ENCODE assay signal across 17 cellular contexts in genomic region chr10:33735463-33735862, GRCh38.
A peak's percentile ranks its signal among the peaks of the same experiment; 100 is the strongest.
DNase-seq lines count a peak whose midpoint lies in the region; ATAC-seq and TF ChIP-seq lines count a peak whose summit lies in the region.
"Had no signal": no experiment of that assay in that cellular context is flagged by ENCODE, and none has a peak within 500 bp of the region (broad histone marks: within the 10 kb centered on the region; RNA-seq: fewer than 3 reads in every experiment).

No MANE protein-coding gene starts in this region.

- H3K9me3 ChIP-seq in Caco-2: no peaks in the 10 kb centered on the region

- H3K4me3 Mint-ChIP-seq in Caco-2 (ENCODE audit: unreplicated experiment) (no peak overlapping the region), immature natural killer cell (peak overlapping the region in 2 of 5 donors; percentile 8 to 22)
- H3K4me3 Mint-ChIP-seq: naive B cell; stimulated activated naive CD8-positive, alpha-beta T cell treated with anti-CD3 and anti-CD28 coated beads, Interleukin-15, amount 100 ng/mL, for 72 hours had no signal

- no peaks in the 10 kb centered on the region for H3K36me3 Mint-ChIP-seq in Caco-2 (ENCODE audit: insufficient read depth, unreplicated experiment)
- no peaks in the 10 kb centered on the region for H3K36me3 Mint-ChIP-seq in immature natural killer cell
- H3K36me3 Mint-ChIP-seq: naive B cell had no signal

- H3K36me3 ChIP-seq in Caco-2 (ENCODE audit: control insufficient read depth, insufficient read depth, low read length): no peaks in the 10 kb centered on the region
- H3K36me3 ChIP-seq: WERI-Rb-1 had no signal

- no peak for ATAC-seq in GM21447 (IDR thresholded peaks at IDR 0.05; ENCODE audit: unreplicated experiment)
- ATAC-seq: sciatic nerve; stimulated activated naive CD8-positive, alpha-beta T cell treated with anti-CD3 and anti-CD28 coated beads, Interleukin-15, amount 100 ng/mL, for 72 hours had no signal

- CTCF ChIA-PET in Caco-2 (lab: Charles Lee): no interaction called here

- no peaks in the 10 kb centered on the region for H3K27me3 Mint-ChIP-seq in Caco-2 (ENCODE audit: insufficient read depth, unreplicated experiment)
- peaks cover 0 to 3% (median 3%) of the 10 kb centered on the region in 3 donors for H3K27me3 Mint-ChIP-seq in immature natural killer cell (ENCODE audit: low read depth in 3 of 3)
- H3K27me3 Mint-ChIP-seq: naive B cell had no signal

- H3K9me3 Mint-ChIP-seq in Caco-2 (ENCODE audit: unreplicated experiment) (no peaks in the 10 kb centered on the region), immature natural killer cell (no peaks in the 10 kb centered on the region)
- H3K9me3 Mint-ChIP-seq: stimulated activated naive CD8-positive, alpha-beta T cell treated with anti-CD3 and anti-CD28 coated beads, Interleukin-15, amount 100 ng/mL, for 72 hours had no signal

- 0 out of 2 replicates have a peak, but pooled peaks cover 4% of the 10 kb centered on the region for H3K4me1 ChIP-seq in Caco-2

- TF ChIP-seq CTCF in Caco-2 (IDR thresholded peaks at IDR 0.05; ENCODE audit: insufficient read depth in 1 of 2, low read depth in 1 of 2, low read length in 1 of 2, severe bottlenecking in 1 of 2, unreplicated experiment in 1 of 2): no peak

- H3K4me3 ChIP-seq in Caco-2 (ENCODE audit: low read depth, low read length): no peak overlapping the region
- H3K4me3 ChIP-seq: SK-N-MC had no signal

- H3K4me1 Mint-ChIP-seq in Caco-2 (ENCODE audit: low read depth, unreplicated experiment): peaks cover 5% of the 10 kb centered on the region
- H3K4me1 Mint-ChIP-seq in immature natural killer cell: peaks cover 22 to 30% of the 10 kb centered on the region in 2 donors
- H3K4me1 Mint-ChIP-seq: naive B cell; stimulated activated naive CD8-positive, alpha-beta T cell treated with anti-CD3 and anti-CD28 coated beads, Interleukin-15, amount 100 ng/mL, for 72 hours had no signal

- POLR2A ChIA-PET in Caco-2 (lab: Charles Lee): no interaction called here

- intact Hi-C loops in Caco-2 (cut with micrococcal nuclease; ENCODE audit: unreplicated experiment): no loop called here

- no peak for DNase-seq in Caco-2
- DNase-seq in HCEC 1CT: peak; percentile 35
- DNase-seq in RPMI8226: peak; percentile 51
- peak in 1 of 3 donors; percentile 19 for DNase-seq in immature natural killer cell
- no peak for DNase-seq in EL
- no peak for DNase-seq in GM19240 (ENCODE audit: insufficient read length, low spot score)
- DNase-seq in NCI-H1436 (lab: John Stamatoyannopoulos, UW): no peak
- DNase-seq: activated naive CD4-positive, alpha-beta T cell treated with anti-CD3 and anti-CD28 coated beads, Interleukin-2, amount 50 U/mL, for 16 hours; AML-193; naive B cell; NCI-H2029; NCI-H82; stimulated activated naive CD8-positive, alpha-beta T cell treated with anti-CD3 and anti-CD28 coated beads, Interleukin-15, amount 100 ng/mL, for 72 hours; WERI-Rb-1 had no signal

- peak overlapping the region; percentile 22 for H3K27ac Mint-ChIP-seq in Caco-2 (ENCODE audit: unreplicated experiment)
- peak overlapping the region in 5 of 6 donors; percentile 7 to 73 (median 14) for H3K27ac Mint-ChIP-seq in immature natural killer cell
- H3K27ac Mint-ChIP-seq: naive B cell; stimulated activated naive CD8-positive, alpha-beta T cell treated with anti-CD3 and anti-CD28 coated beads, Interleukin-15, amount 100 ng/mL, for 72 hours had no signal

- H3K27me3 ChIP-seq in Caco-2 (replicated peaks; ENCODE audit: control insufficient read depth, insufficient read depth, low read length): no peaks in the 10 kb centered on the region; the same call in 1 of the 2 replicates

- BruUV-seq in Caco-2 (replicated peaks; lab: Mats Ljungman, UMichigan): no TSS peak

Comparison
In these comparisons a context has a peak if more than half of its experiments do, and no peak if none do; other contexts are left out.
1. DNase-seq: peak in HCEC 1CT (single experiment) and RPMI8226 (single experiment); none in Caco-2 (0 of 2), EL (single experiment), GM19240 (single experiment) and NCI-H1436 (single experiment).